ENCODE assay signal across 26 cellular contexts in the genomic region with DNA sequence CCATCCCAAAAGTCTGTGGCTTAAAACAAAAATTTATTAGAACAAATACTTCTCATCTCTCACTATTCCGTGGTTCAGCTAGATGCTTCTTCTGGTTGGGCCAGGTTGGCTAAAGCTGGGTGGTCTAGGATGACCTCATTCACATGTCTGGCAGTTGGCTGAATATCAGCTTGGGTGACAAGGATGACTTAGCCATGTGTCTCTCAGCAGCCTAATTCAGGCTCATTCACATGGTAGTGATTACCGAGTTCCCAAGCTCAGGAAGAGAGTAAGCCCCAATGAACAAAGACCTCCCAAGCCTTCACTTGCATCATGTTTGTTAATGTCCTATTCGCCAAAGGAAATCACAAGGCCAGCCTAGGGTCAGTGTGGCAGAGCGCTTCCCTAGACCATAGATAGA.
"Had no signal": no experiment of that assay in that cellular context is flagged by ENCODE, and none has a peak within 500 bp of the region (broad histone marks: within the 10 kb centered on the region; RNA-seq: fewer than 3 reads in every experiment).

No MANE protein-coding gene starts in this region.

- H3K4me1 Mint-ChIP-seq: naive thymus-derived CD8-positive, alpha-beta T cell; stimulated activated naive B cell treated with anti-CD40 and anti-IgM and Interleukin-4, amounts not matched to agents 10 μg/mL and 1 μg/mL and 100 μg/mL, for 72 hours had no signal

- H3K4me3 ChIP-seq: gastroesophageal sphincter, heart left ventricle, hepatocyte, left lung, ovary, psoas muscle, thoracic aorta, tibial nerve, upper lobe of left lung had no signal

- H3K9me3 Mint-ChIP-seq: stimulated activated naive CD8-positive, alpha-beta T cell treated with anti-CD3 and anti-CD28 coated beads, Interleukin-15, Interleukin-2, amounts not matched to agents 100 ng/mL and 50 ng/mL, for 24 hours had no signal

- H3K27ac Mint-ChIP-seq: naive thymus-derived CD8-positive, alpha-beta T cell; nephron progenitor cell; stimulated activated naive B cell treated with anti-CD40 and anti-IgM and Interleukin-4, amounts not matched to agents 10 μg/mL and 1 μg/mL and 100 μg/mL, for 72 hours; stimulated activated naive CD8-positive, alpha-beta T cell treated with anti-CD3 and anti-CD28 coated beads, Interleukin-15, Interleukin-2, amounts not matched to agents 100 ng/mL and 50 ng/mL, for 24 hours had no signal

- H3K36me3 ChIP-seq: gastroesophageal sphincter, heart left ventricle, left lung, ovary, thoracic aorta, tibial nerve, upper lobe of left lung had no signal

- FAIRE-seq: islet of Langerhans, small intestine, urothelium cell line had no signal

- H3K9me3 ChIP-seq: gastroesophageal sphincter, ovary, psoas muscle, thoracic aorta, tibial nerve, upper lobe of left lung had no signal

- H3K27me3 Mint-ChIP-seq: naive thymus-derived CD8-positive, alpha-beta T cell; stimulated activated naive B cell treated with anti-CD40 and anti-IgM and Interleukin-4, amounts not matched to agents 10 μg/mL and 1 μg/mL and 100 μg/mL, for 72 hours; stimulated activated naive CD8-positive, alpha-beta T cell treated with anti-CD3 and anti-CD28 coated beads, Interleukin-15, Interleukin-2, amounts not matched to agents 100 ng/mL and 50 ng/mL, for 24 hours had no signal

- H3K27me3 ChIP-seq: foreskin keratinocyte, gastroesophageal sphincter, heart left ventricle, hepatocyte, left lung, ovary, tibial nerve, upper lobe of left lung had no signal

- H3K36me3 Mint-ChIP-seq: naive thymus-derived CD8-positive, alpha-beta T cell; stimulated activated naive B cell treated with anti-CD40 and anti-IgM and Interleukin-4, amounts not matched to agents 10 μg/mL and 1 μg/mL and 100 μg/mL, for 72 hours had no signal

- H3K27ac ChIP-seq: foreskin keratinocyte, gastroesophageal sphincter, heart left ventricle, hepatocyte, left lung, ovary, psoas muscle, thoracic aorta, tibial nerve, upper lobe of left lung had no signal

- H3K4me1 ChIP-seq: foreskin keratinocyte, gastroesophageal sphincter, heart left ventricle, left lung, psoas muscle, tibial nerve, upper lobe of left lung had no signal

- DNase-seq: cortex of kidney; foreskin keratinocyte; heart left ventricle; left cardiac atrium; left lung; mesenchymal stem cell; midbrain; naive thymus-derived CD8-positive, alpha-beta T cell; nephron progenitor cell; occipital lobe; ovary; posterior cingulate gyrus; psoas muscle; right cardiac atrium; small intestine; stimulated activated CD4-positive, alpha-beta T cell treated with anti-CD3 and anti-CD28 coated beads, Interleukin-15, amount 100 ng/mL, for 24 hours; stimulated activated CD4-positive, alpha-beta T cell treated with anti-CD3 and anti-CD28 coated beads, Interleukin-2, amount 100 ng/mL, for 48 hours; stimulated activated naive B cell treated with anti-CD40 and anti-IgM and Interleukin-4, amounts not matched to agents 10 μg/mL and 1 μg/mL and 100 μg/mL, for 72 hours; upper lobe of left lung had no signal

- H3K4me3 Mint-ChIP-seq: naive thymus-derived CD8-positive, alpha-beta T cell; nephron progenitor cell; stimulated activated naive B cell treated with anti-CD40 and anti-IgM and Interleukin-4, amounts not matched to agents 10 μg/mL and 1 μg/mL and 100 μg/mL, for 72 hours; stimulated activated naive CD8-positive, alpha-beta T cell treated with anti-CD3 and anti-CD28 coated beads, Interleukin-15, Interleukin-2, amounts not matched to agents 100 ng/mL and 50 ng/mL, for 24 hours had no signal
